8 cellular contexts compared by ENCODE assay signal in the genomic region with DNA sequence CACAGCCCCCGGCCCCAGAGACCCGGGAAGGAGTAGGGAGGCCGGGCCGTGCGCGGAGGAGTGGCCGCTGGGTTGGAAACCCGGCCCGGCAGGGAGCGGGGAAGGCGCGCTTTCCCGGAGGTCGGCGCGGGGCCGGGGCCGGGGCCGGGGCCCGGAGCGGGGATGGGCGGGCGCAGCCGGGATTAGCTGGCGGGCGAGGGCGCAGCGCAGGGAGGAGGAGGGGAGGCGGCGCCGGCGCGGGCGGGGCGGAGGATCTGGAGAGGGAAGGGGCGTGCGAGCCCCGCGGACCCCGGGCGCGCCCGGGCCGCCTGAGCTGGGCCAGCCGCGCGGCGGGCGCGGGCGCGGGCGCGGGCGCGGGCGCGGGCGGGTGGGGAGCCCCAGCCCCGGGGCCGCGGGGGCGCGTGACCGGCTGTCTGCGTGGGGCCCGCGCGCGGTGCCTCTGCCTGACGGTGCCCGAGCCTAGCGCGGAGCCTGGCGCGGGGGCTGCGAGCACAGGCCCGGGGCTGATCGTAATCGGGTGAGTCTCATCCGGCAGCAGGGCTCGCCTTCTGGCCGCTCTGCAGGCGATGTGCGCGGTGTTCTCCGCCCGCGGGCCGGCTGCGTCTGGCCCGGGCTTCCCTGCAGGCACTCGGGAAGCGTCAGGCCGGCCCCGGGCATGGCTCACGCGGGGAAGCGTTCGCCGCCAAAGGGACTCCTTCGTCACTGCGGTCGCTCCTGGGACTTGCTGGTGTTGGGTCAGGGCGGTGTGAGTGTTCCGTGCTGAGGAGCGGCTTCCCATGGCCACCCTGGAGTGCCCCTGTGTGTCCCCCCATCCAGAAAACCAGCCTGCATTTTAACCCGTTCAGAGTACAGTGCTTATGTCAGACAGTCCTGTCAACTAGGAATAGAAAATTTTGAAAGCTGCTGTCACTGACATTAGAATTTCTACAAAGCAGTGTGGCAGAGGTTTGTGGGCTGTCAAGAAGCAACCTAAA. TPM values are rescaled to one million over a fixed set of nuclear protein-coding genes. Genes with fewer than 3 reads are reported as not detected.
DNase-seq lines count a peak whose midpoint lies in the region; ATAC-seq, FAIRE-seq and TF ChIP-seq lines count a peak whose summit lies in the region.

No MANE protein-coding gene starts in this region.

- CTCF ChIA-PET in A549 (lab: Yijun Ruan, JAX), result interaction anchor here (0.6 to 1.3 kb wide), 3 partner anchors 7 to 1899 kb away, joined by 3 read pairs; no protein-coding TSS in a partner anchor
- CTCF ChIA-PET in H1 (lab: Charles Lee; ENCODE audit: partially characterized antibody), result interaction anchor here (1.9 to 2.1 kb wide), 2 partner anchors 25 to 47 kb away, joined by 5 to 7 read pairs; partner anchors contain the start of gene CYP4V2

- H3K4me1 ChIP-seq in A549 (peaks cover 11% of the 10 kb centered on the region; the same call in 2 of the 3 replicates), H1 (replicated peaks in 1 of 4; ENCODE audit: control insufficient read depth in 3 of 4, insufficient read depth in 4 of 4, low read length in 3 of 4) (peaks cover 4 to 16% (median 8%) of the 10 kb centered on the region in 4 experiments; a peak in 5 of 7 replicates), subcutaneous abdominal adipose tissue (ENCODE audit: control insufficient read depth in 5 of 5, insufficient read depth in 5 of 5, low read length in 5 of 5) (peaks cover 8 to 32% (median 25%) of the 10 kb centered on the region in 5 donors)

- ATAC-seq in A549, result peak; percentile 78 to 81
- ATAC-seq in GM18511 (IDR thresholded peaks at IDR 0.05; ENCODE audit: unreplicated experiment), result peak; percentile 53
- peak; percentile 54 for ATAC-seq in HG03045 (IDR thresholded peaks at IDR 0.05; ENCODE audit: unreplicated experiment)
- ATAC-seq in memory B cell (ENCODE audit: low read depth), result peak; percentile 52

- H3K4me3 ChIP-seq in A549 (peak overlapping the region; percentile 59), H1 (ENCODE audit: extremely low read depth in 1 of 4, insufficient read depth in 2 of 4, low read depth in 3 of 4, low read length in 4 of 4) (peak overlapping the region; percentile 47 to 77 (median 66)), subcutaneous abdominal adipose tissue (ENCODE audit: low read depth in 1 of 5, low read length in 5 of 5) (peak overlapping the region; percentile 68 to 91 (median 80))

- H3K9ac ChIP-seq in H1 (replicated peaks in 1 of 4; ENCODE audit: extremely low read depth in 1 of 4, low read depth in 3 of 4, low read length in 3 of 4), result peak overlapping the region in 2 of 4 experiments; percentile 26 to 76; a peak in 3 of 7 replicates
- H3K9ac ChIP-seq in subcutaneous abdominal adipose tissue (ENCODE audit: low read length in 5 of 5), result peak overlapping the region; percentile 29 to 71 (median 63)

- peak overlapping the region; percentile 18; the same call in 1 of the 2 replicates for H2AFZ ChIP-seq in H1 (ENCODE audit: low read length)

- H2AK5ac ChIP-seq in H1 (ENCODE audit: low read depth, low read length), result no peak overlapping the region

- peak overlapping the region; percentile 62; the same call in 1 of the 2 replicates for H2BK12ac ChIP-seq in H1 (ENCODE audit: low read depth, low read length)

- H3K14ac ChIP-seq in H1 (ENCODE audit: insufficient read length), result no peak overlapping the region

- H3K9me3 ChIP-seq in A549 (no peaks in the 10 kb centered on the region), H1 (ENCODE audit: insufficient read depth in 2 of 2, low read depth in 1 of 2, low read length in 1 of 2) (no peaks in the 10 kb centered on the region), subcutaneous abdominal adipose tissue (ENCODE audit: control insufficient read depth in 5 of 5, low read length in 5 of 5) (no peaks in the 10 kb centered on the region)

- H3K27ac ChIP-seq in A549, result peak overlapping the region; percentile 67 to 90
- no peak overlapping the region for H3K27ac ChIP-seq in H1 (ENCODE audit: low read depth, low read length)
- peak overlapping the region; percentile 69 for H3K27ac ChIP-seq in subcutaneous abdominal adipose tissue (ENCODE audit: low read depth, low read length)

- POLR2A ChIA-PET in A549 (lab: Yijun Ruan, JAX), result no interaction called here
- POLR2A ChIA-PET in H1 (lab: Charles Lee; ENCODE audit: partially characterized antibody), result interaction anchor here (0.8 to 1.9 kb wide), 4 partner anchors 15 to 97 kb away, joined by 3 to 5 read pairs (median 4); no protein-coding TSS in a partner anchor

- WGBS in A549 (ENCODE audit: missing lambda C conversion rate), result no CpG with 5 or more reads among the region's 108 CpGs
- 1% methylated on average over 42 of the region's 108 CpGs; no CpG with 5 or more reads in 1 of the 2 experiments for WGBS in H1 (ENCODE audit: extremely low coverage in 1 of 2, insufficient coverage in 1 of 2, insufficient read length in 1 of 2, insufficient replicate concordance in 2 of 2, low coverage in 1 of 2, low lambda C conversion rate in 2 of 2, missing lambda C conversion rate in 1 of 2), 2 experiments

- H3K36me3 ChIP-seq in H1 (ENCODE audit: control insufficient read depth in 2 of 4, insufficient read depth in 4 of 4, low read length in 3 of 4) (no peaks in the 10 kb centered on the region), subcutaneous abdominal adipose tissue (ENCODE audit: control insufficient read depth in 5 of 5, insufficient read depth in 5 of 5, low read length in 5 of 5) (no peaks in the 10 kb centered on the region)

- H4K91ac ChIP-seq in H1 (replicated peaks; ENCODE audit: insufficient read length, low read length), result peak overlapping the region; percentile 15

- no peak overlapping the region for H3K56ac ChIP-seq in H1 (replicated peaks; ENCODE audit: insufficient read length, low read depth, low read length)

- TF ChIP-seq RAD21 in A549 (conservative IDR thresholded peaks at IDR 0.05 in 1 of 2, IDR thresholded peaks at IDR 0.05 in 1 of 2), result no peak
- no peak for TF ChIP-seq RAD21 in H1 (IDR thresholded peaks at IDR 0.05 in 1 of 2, conservative IDR thresholded peaks at IDR 0.05 in 1 of 2; ENCODE audit: low read depth in 2 of 2, low read length in 2 of 2)

- H3K79me1 ChIP-seq in H1 (ENCODE audit: low read depth, low read length), result no peaks in the 10 kb centered on the region

- DNase-seq in A549 (ENCODE audit: low read depth in 1 of 2, low spot score in 1 of 2) (peak; percentile 13 to 26), H1 (ENCODE audit: low read depth in 1 of 2, low spot score in 2 of 2) (peak in 1 of 2 experiments; percentile 82), memory B cell (ENCODE audit: low spot score in 2 of 2) (no peak), GF-D8 (lab: John Stamatoyannopoulos, UW) (no peak)
- DNase-seq in T-helper 2 cell treated with Interferon-gamma antibody and Interleukin-4, amounts not matched to agents 5 μg/mL and 100 μg/mL, for 36 hours (ENCODE audit: low spot score), result peak; percentile 22

- no peak for TF ChIP-seq POLR2A in A549 (IDR thresholded peaks at IDR 0.05; ENCODE audit: low read length)
- no peak for TF ChIP-seq POLR2A in H1 (IDR thresholded peaks at IDR 0.05; ENCODE audit: control extremely low read depth in 1 of 2, low read depth in 2 of 2, low read length in 2 of 2)

- H3K23ac ChIP-seq in H1 (ENCODE audit: insufficient read length), result no peak overlapping the region

- peaks cover 6% of the 10 kb centered on the region for H3K23me2 ChIP-seq in H1 (ENCODE audit: low read depth, low read length)

- no peak for FAIRE-seq in A549 (lab: Jason Lieb, UNC)
- FAIRE-seq in H1 (lab: Jason Lieb, UNC), result no peak

- no peak overlapping the region for H3K4ac ChIP-seq in H1 (replicated peaks; ENCODE audit: insufficient read length, low read depth, low read length)

- H2BK5ac ChIP-seq in H1 (ENCODE audit: low read depth, low read length), result no peak overlapping the region; the same call in 1 of the 2 replicates

- peak overlapping the region; percentile 80 for H3K4me2 ChIP-seq in A549
- H3K4me2 ChIP-seq in H1 (ENCODE audit: insufficient read depth in 1 of 2, low read depth in 2 of 2, low read length in 2 of 2), result peak overlapping the region; percentile 75 to 84

- H4K8ac ChIP-seq in H1 (ENCODE audit: extremely low read depth, insufficient read depth, low read length), result no peak overlapping the region; the same call in 1 of the 2 replicates

- peak overlapping the region; percentile 64; the same call in 1 of the 2 replicates for H3K18ac ChIP-seq in H1 (ENCODE audit: extremely low read depth, low read length)

- H3K27ac Mint-ChIP-seq in T-helper 2 cell treated with Interferon-gamma antibody and Interleukin-4, amounts not matched to agents 5 μg/mL and 100 μg/mL, for 36 hours, result no peak overlapping the region
- no peak overlapping the region for H3K27ac Mint-ChIP-seq in memory B cell

- H3K79me2 ChIP-seq in H1 (ENCODE audit: control insufficient read depth in 1 of 2, insufficient read depth in 2 of 2, low read length in 2 of 2), result no peaks in the 10 kb centered on the region

- no peaks in the 10 kb centered on the region for H3K36me3 Mint-ChIP-seq in T-helper 2 cell treated with Interferon-gamma antibody and Interleukin-4, amounts not matched to agents 5 μg/mL and 100 μg/mL, for 36 hours (ENCODE audit: low read depth)
- no peaks in the 10 kb centered on the region for H3K36me3 Mint-ChIP-seq in memory B cell

- no peaks in the 10 kb centered on the region for H3K9me3 Mint-ChIP-seq in T-helper 2 cell treated with Interferon-gamma antibody and Interleukin-4, amounts not matched to agents 5 μg/mL and 100 μg/mL, for 36 hours
- no peaks in the 10 kb centered on the region for H3K9me3 Mint-ChIP-seq in memory B cell

- peak overlapping the region; percentile 18 for H4K5ac ChIP-seq in H1 (ENCODE audit: insufficient read length, low read depth, low read length)

- H2BK120ac ChIP-seq in H1 (replicated peaks; ENCODE audit: low read depth, low read length), result no peak overlapping the region

- H2BK20ac ChIP-seq in H1 (ENCODE audit: low read length), result no peak overlapping the region

- H3K4me3 Mint-ChIP-seq in T-helper 2 cell treated with Interferon-gamma antibody and Interleukin-4, amounts not matched to agents 5 μg/mL and 100 μg/mL, for 36 hours, result peak overlapping the region; percentile 80
- peak overlapping the region; percentile 76 for H3K4me3 Mint-ChIP-seq in memory B cell

- H4K20me1 ChIP-seq in H1 (replicated peaks in 1 of 2; ENCODE audit: control insufficient read depth in 1 of 2, insufficient read depth in 2 of 2, low read length in 2 of 2), result peaks cover 0 to 2% of the 10 kb centered on the region in 2 experiments

- H3K4me1 Mint-ChIP-seq in T-helper 2 cell treated with Interferon-gamma antibody and Interleukin-4, amounts not matched to agents 5 μg/mL and 100 μg/mL, for 36 hours (ENCODE audit: low read depth), result peaks cover 7% of the 10 kb centered on the region
- H3K4me1 Mint-ChIP-seq in memory B cell, result peaks cover 11% of the 10 kb centered on the region

- H3K27me3 ChIP-seq in H1 (replicated peaks in 1 of 4; ENCODE audit: control insufficient read depth in 3 of 4, extremely low read depth in 1 of 4, insufficient read depth in 3 of 4, low read length in 3 of 4) (peaks cover 1 to 28% (median 22%) of the 10 kb centered on the region in 4 experiments), subcutaneous abdominal adipose tissue (ENCODE audit: control insufficient read depth in 5 of 5, insufficient read depth in 4 of 5, low read length in 5 of 5) (peaks cover 0 to 3% (median 0%) of the 10 kb centered on the region in 5 donors)

- TF ChIP-seq CTCF in A549 (IDR thresholded peaks at IDR 0.05) (no peak), H1 (IDR thresholded peaks at IDR 0.05; ENCODE audit: control extremely low read depth in 1 of 3, insufficient read depth in 1 of 3, low read depth in 1 of 3, low read length in 3 of 3) (no peak)

- TF ChIP-seq EP300 in A549 (IDR thresholded peaks at IDR 0.05) (no peak), H1 (IDR thresholded peaks at IDR 0.05; ENCODE audit: borderline replicate concordance in 1 of 2, low read depth in 2 of 2, low read length in 2 of 2) (no peak)

- peaks cover 61% of the 10 kb centered on the region for H3K27me3 Mint-ChIP-seq in T-helper 2 cell treated with Interferon-gamma antibody and Interleukin-4, amounts not matched to agents 5 μg/mL and 100 μg/mL, for 36 hours (ENCODE audit: low read depth)
- H3K27me3 Mint-ChIP-seq in memory B cell, result peaks cover 20% of the 10 kb centered on the region

- H2BK15ac ChIP-seq in H1 (ENCODE audit: low read length), result 0 out of 2 replicates have a peak overlapping the region, but pooled peaks have one; percentile 83

RNA-seq across cellular contexts. Expression of gene FAM149A, which starts 40.4 kb away (rescaled TPM):
- 3.0 and 3.9 TPM in 2 replicates for polyA plus RNA-seq in A549 (2011; rRNA removed)
- polyA plus RNA-seq in A549 (2012; cell fraction: cytosol; rRNA removed), result 1.2 and 1.6 TPM in 2 replicates
- 0.95 and 1.0 TPM in 2 replicates for polyA plus RNA-seq in A549 (2012; cell fraction: nucleus; rRNA removed)
- 1.4 to 1.8 TPM (median 1.7 TPM) in 3 replicates for polyA plus RNA-seq in A549 (2017; fragmentation: RNase III; extraction: RNeasy Plus Mini Kit Qiagen cat#74134 plus additional on column Dnase treatment)
- 3.3 and 3.6 TPM in 2 replicates for polyA minus RNA-seq in A549 (2011; rRNA and poly(A)+ RNA removed)
- total RNA-seq in H1 (2021; fragmentation: NEBNext Ultra II Directional; extraction: Animal tissue kit (Norgen Biotek cat#: 25700)), result 7.5 and 8.5 TPM in 2 replicates
- polyA plus RNA-seq in H1 (2011; rRNA removed), result 6.1 and 9.0 TPM in 2 replicates
- 8.4 TPM for polyA plus RNA-seq in H1 (2011; cell fraction: cytosol; rRNA removed)
- polyA plus RNA-seq in H1 (2011; cell fraction: nucleus; rRNA removed), result 16.0 TPM
- polyA plus RNA-seq in H1 (2012, experiment 1 of 2), result 9.0 to 9.4 TPM (median 9.1 TPM) in 4 replicates
- 6.6 TPM for polyA plus RNA-seq in H1 (2012, experiment 2 of 2)
- polyA plus RNA-seq in H1 (2013, experiment 1 of 2), result 6.8 TPM
- polyA plus RNA-seq in H1 (2013, experiment 2 of 2), result 6.0 TPM
- polyA minus RNA-seq in H1 (2011; rRNA and poly(A)+ RNA removed), result 12.2 and 15.6 TPM in 2 replicates
- 6.5 TPM for polyA minus RNA-seq in H1 (2011; cell fraction: cytosol; rRNA and poly(A)+ RNA removed)
- 11.4 TPM for polyA minus RNA-seq in H1 (2011; cell fraction: nucleus; rRNA and poly(A)+ RNA removed)

RNA-seq across cellular contexts. Expression of gene CYP4V2, which starts 46.5 kb away (rescaled TPM):
- 5.0 and 5.5 TPM in 2 replicates for polyA plus RNA-seq in A549 (2011; rRNA removed)
- polyA plus RNA-seq in A549 (2012; cell fraction: cytosol; rRNA removed), result 1.5 and 1.8 TPM in 2 replicates
- 1.1 and 1.5 TPM in 2 replicates for polyA plus RNA-seq in A549 (2012; cell fraction: nucleus; rRNA removed)
- 2.8 to 3.3 TPM (median 3.0 TPM) in 3 replicates for polyA plus RNA-seq in A549 (2017; fragmentation: RNase III; extraction: RNeasy Plus Mini Kit Qiagen cat#74134 plus additional on column Dnase treatment)
- 1.0 and 1.3 TPM in 2 replicates for polyA minus RNA-seq in A549 (2011; rRNA and poly(A)+ RNA removed)
- 1.0 and 1.4 TPM in 2 replicates for total RNA-seq in H1 (2021; fragmentation: NEBNext Ultra II Directional; extraction: Animal tissue kit (Norgen Biotek cat#: 25700))
- 0.65 and 0.82 TPM in 2 replicates for polyA plus RNA-seq in H1 (2011; rRNA removed)
- 1.5 TPM for polyA plus RNA-seq in H1 (2011; cell fraction: cytosol; rRNA removed)
- 1.1 TPM for polyA plus RNA-seq in H1 (2011; cell fraction: nucleus; rRNA removed)
- polyA plus RNA-seq in H1 (2012, experiment 1 of 2), result 0.52 to 0.94 TPM (median 0.69 TPM) in 4 replicates
- not detected for polyA plus RNA-seq in H1 (2012, experiment 2 of 2)
- polyA plus RNA-seq in H1 (2013, experiment 1 of 2), result 0.81 TPM
- 0.59 TPM for polyA plus RNA-seq in H1 (2013, experiment 2 of 2)
- 0.37 and 0.79 TPM in 2 replicates for polyA minus RNA-seq in H1 (2011; rRNA and poly(A)+ RNA removed)
- polyA minus RNA-seq in H1 (2011; cell fraction: cytosol; rRNA and poly(A)+ RNA removed), result 1.1 TPM
- polyA minus RNA-seq in H1 (2011; cell fraction: nucleus; rRNA and poly(A)+ RNA removed), result 1.9 TPM

Comparison
In these comparisons a context has a peak if more than half of its experiments do, and no peak if none do; other contexts are left out.
1. DNase-seq: peak in A549 (2 of 2) and T-helper 2 cell treated with Interferon-gamma antibody and Interleukin-4, amounts not matched to agents 5 μg/mL and 100 μg/mL, for 36 hours (single experiment); none in memory B cell (0 of 2) and GF-D8 (single experiment).
2. Of the 18 proteins assayed by ChIP-seq in both H1 and A549: peak only in H1: none; only in A549: PHF8; in both: none; in neither: 17.
3. Peak in every context shown above with its lines, with median percentiles within 50 percentile points of each other: ATAC-seq and H3K4me3 ChIP-seq.